In genomic region chr1:74368335-74368734, GRCh38 we compare ENCODE assay signal across 19 cellular contexts.
DNase-seq lines count a peak whose midpoint lies in the region; ATAC-seq and TF ChIP-seq lines count a peak whose summit lies in the region.
"Had no signal": no experiment of that assay in that cellular context is flagged by ENCODE, and none has a peak within 500 bp of the region (broad histone marks: within the 10 kb centered on the region; RNA-seq: fewer than 3 reads in every experiment).

No MANE protein-coding gene starts in this region.

- H3K27ac ChIP-seq in GM23338 (ENCODE audit: low read depth), result no peak overlapping the region
- H3K27ac ChIP-seq in RWPE1, result no peak overlapping the region
- H3K27ac ChIP-seq: BLaER1 treated with 17β-estradiol and CSF1 and Interleukin-3, amounts not matched to agents 10 nM and 100 nM; GM23248; SJSA1 had no signal

- no peaks in the 10 kb centered on the region for H3K27me3 ChIP-seq in GM23338 (ENCODE audit: insufficient read depth)
- H3K27me3 ChIP-seq: BLaER1 treated with 17β-estradiol and CSF1 and Interleukin-3, amounts not matched to agents 10 nM and 100 nM; SJSA1 had no signal

- no peaks in the 10 kb centered on the region for H3K79me2 ChIP-seq in GM23338 (replicated peaks; ENCODE audit: insufficient read depth)

- POLR2A ChIA-PET in RWPE1 (lab: Yijun Ruan, JAX; ENCODE audit: low non-redundant PET), result no interaction called here

- H3K4me2 ChIP-seq in GM23338, result no peak overlapping the region
- H3K4me2 ChIP-seq: BLaER1 treated with 17β-estradiol and CSF1 and Interleukin-3, amounts not matched to agents 10 nM and 100 nM had no signal

- no peaks in the 10 kb centered on the region for H3K36me3 Mint-ChIP-seq in GM23338 (ENCODE audit: low read depth)

- H3K36me3 ChIP-seq in GM23338 (ENCODE audit: insufficient read depth), result no peaks in the 10 kb centered on the region
- H3K36me3 ChIP-seq: BLaER1 treated with 17β-estradiol and CSF1 and Interleukin-3, amounts not matched to agents 10 nM and 100 nM; SJSA1 had no signal

- H3K9me2 ChIP-seq in GM23338 (ENCODE audit: insufficient read depth), result no peaks in the 10 kb centered on the region

- TF ChIP-seq CTCF in GM23338 (conservative IDR thresholded peaks at IDR 0.05; ENCODE audit: low read depth in 2 of 2) (no peak), RWPE1 (conservative IDR thresholded peaks at IDR 0.05; ENCODE audit: low read depth) (no peak)

- peaks cover 24% of the 10 kb centered on the region; the same call in 1 of the 2 replicates for H3K4me1 ChIP-seq in GM23338 (ENCODE audit: insufficient read depth)
- H3K4me1 ChIP-seq: BLaER1 treated with 17β-estradiol and CSF1 and Interleukin-3, amounts not matched to agents 10 nM and 100 nM; SJSA1 had no signal

- no peak overlapping the region for H3K4me3 ChIP-seq in GM23338
- H3K4me3 ChIP-seq: BLaER1 treated with 17β-estradiol and CSF1 and Interleukin-3, amounts not matched to agents 10 nM and 100 nM; GM23248; SJSA1 had no signal

- H3K4me3 Mint-ChIP-seq in GM23338, result no peak overlapping the region
- H3K4me3 Mint-ChIP-seq: CD4-positive, alpha-beta memory T cell had no signal

- no peaks in the 10 kb centered on the region; the same call in 2 of the 3 replicates for H3K9me3 Mint-ChIP-seq in GM23338

- H3K4me1 Mint-ChIP-seq in GM23338, result peaks cover 6% of the 10 kb centered on the region
- H3K4me1 Mint-ChIP-seq: CD4-positive, alpha-beta memory T cell had no signal

- CTCF ChIA-PET in RWPE1 (lab: Yijun Ruan, JAX), result no interaction called here

- H4K20me1 ChIP-seq in GM23338 (replicated peaks; ENCODE audit: insufficient read depth), result no peaks in the 10 kb centered on the region
- H4K20me1 ChIP-seq: BLaER1 treated with 17β-estradiol and CSF1 and Interleukin-3, amounts not matched to agents 10 nM and 100 nM had no signal

- no peak for ATAC-seq in GM23338
- no peak for ATAC-seq in HG02885 (IDR thresholded peaks at IDR 0.05; ENCODE audit: poor library complexity, unreplicated experiment)
- ATAC-seq in GM18502 (IDR thresholded peaks at IDR 0.05; ENCODE audit: poor library complexity, unreplicated experiment), result no peak
- ATAC-seq: HCT116, Right ventricle myocardium inferior had no signal

- H3K27ac Mint-ChIP-seq in GM23338, result no peak overlapping the region
- H3K27ac Mint-ChIP-seq: CD4-positive, alpha-beta memory T cell had no signal

- H3K27me3 Mint-ChIP-seq in GM23338 (ENCODE audit: insufficient read depth, low read depth, poor library complexity), result peaks cover 4% of the 10 kb centered on the region

- H2AFZ ChIP-seq in GM23338, result no peak overlapping the region
- H2AFZ ChIP-seq: GM23248 had no signal

- H3F3A ChIP-seq in GM23338 (replicated peaks; ENCODE audit: low read depth), result no peaks in the 10 kb centered on the region

- DNase-seq in GM23338 (ENCODE audit: low spot score) (peak; percentile 12), RWPE1 (ENCODE audit: low spot score) (peak; percentile 2), fibroblast of peridontal ligament (ENCODE audit: extremely low read depth) (peak; percentile 45), iPS-NIHi11 (ENCODE audit: low spot score) (no peak), COLO668 (lab: John Stamatoyannopoulos, UW; ENCODE audit: unreplicated experiment) (no peak)
- DNase-seq: CD4-positive, alpha-beta memory T cell; DMS53; GM23248; Kasumi-1; NCI-H1694; NCI-H2081 treated with DMSO at 0.1 percent for 48 hours; NCI-H2171 treated with DMSO at 0.1 percent for 48 hours; NCI-H524 treated with DMSO at 0.1 percent for 48 hours had no signal

TF ChIP-seq in GM23338, 12 proteins besides CTCF, POLR2A, EP300 and RAD21:
- TF ChIP-seq NANOG (IDR thresholded peaks at IDR 0.05; ENCODE audit: borderline replicate concordance) (peak; percentile 58; the same call in 1 of the 2 replicates), CREB1 (CRISPR knock-in tag; IDR thresholded peaks at IDR 0.05; ENCODE audit: low read depth) (no peak)

Comparison
In these comparisons a context has a peak if more than half of its experiments do, and no peak if none do; other contexts are left out.
1. DNase-seq: peak in GM23338 (single experiment), RWPE1 (single experiment) and fibroblast of peridontal ligament (single experiment); none in iPS-NIHi11 (single experiment) and COLO668 (single experiment).